Comparison of ENCODE assay signal across 25 cellular contexts in genomic region chr3:171444291-171444690, GRCh38.
"Had no signal": no experiment of that assay in that cellular context is flagged by ENCODE, and none has a peak within 500 bp of the region (broad histone marks: within the 10 kb centered on the region; RNA-seq: fewer than 3 reads in every experiment).

No MANE protein-coding gene starts in this region.

- H3K4me3 ChIP-seq: coronary artery, left ventricle myocardium inferior, lung, right lobe of liver, suprapubic skin, transverse colon, upper lobe of right lung, uterus had no signal

- H3K27me3 ChIP-seq: neutrophil, right lobe of liver, transverse colon, upper lobe of right lung, uterus had no signal

- H3K4me1 Mint-ChIP-seq: memory B cell had no signal

- H3K9ac ChIP-seq: parathyroid adenoma had no signal

- H3K27me3 Mint-ChIP-seq: memory B cell; progenitor cell of endocrine pancreas; stimulated activated naive CD8-positive, alpha-beta T cell treated with anti-CD3 and anti-CD28 coated beads, Interleukin-15, amount 100 ng/mL, for 72 hours had no signal

- H3K4me3 Mint-ChIP-seq: immature natural killer cell; memory B cell; natural killer cell; stimulated activated naive CD8-positive, alpha-beta T cell treated with anti-CD3 and anti-CD28 coated beads, Interleukin-15, amount 100 ng/mL, for 72 hours had no signal

- H3K36me3 Mint-ChIP-seq: immature natural killer cell, memory B cell, natural killer cell had no signal

- DNase-seq: dermis blood vessel endothelial cell; effector memory CD4-positive, alpha-beta T cell; head of caudate nucleus; immature natural killer cell; islet precursor cell; kidney glomerular epithelial cell; left colon; left ventricle myocardium inferior; natural killer cell; right lobe of liver; small intestine; stimulated activated CD4-positive, alpha-beta T cell treated with anti-CD3 and anti-CD28 coated beads, Interleukin-15, amount 100 ng/mL, for 24 hours; stimulated activated CD4-positive, alpha-beta T cell treated with anti-CD3 and anti-CD28 coated beads, Interleukin-2, amount 100 ng/mL, for 48 hours; stimulated activated naive CD4-positive, alpha-beta T cell; stimulated activated naive CD8-positive, alpha-beta T cell treated with anti-CD3 and anti-CD28 coated beads, Interleukin-15, amount 100 ng/mL, for 72 hours; transverse colon; upper lobe of right lung; uterus had no signal

- H3K9me3 Mint-ChIP-seq: immature natural killer cell; memory B cell; natural killer cell; stimulated activated naive CD8-positive, alpha-beta T cell treated with anti-CD3 and anti-CD28 coated beads, Interleukin-15, amount 100 ng/mL, for 72 hours had no signal

- H3K36me3 ChIP-seq: left ventricle myocardium inferior, neutrophil, right lobe of liver, suprapubic skin, transverse colon, upper lobe of right lung, uterus had no signal

- H3K9me3 ChIP-seq: left ventricle myocardium inferior, neutrophil, right lobe of liver, suprapubic skin, transverse colon, upper lobe of right lung, uterus had no signal

- H3K4me1 ChIP-seq: suprapubic skin, uterus had no signal

- ATAC-seq: left colon; natural killer cell; right lobe of liver; stimulated activated naive CD8-positive, alpha-beta T cell treated with anti-CD3 and anti-CD28 coated beads, Interleukin-15, amount 100 ng/mL, for 72 hours; upper lobe of right lung had no signal

- H3K27ac Mint-ChIP-seq: immature natural killer cell, memory B cell, progenitor cell of endocrine pancreas had no signal

- H3K27ac ChIP-seq: coronary artery, left ventricle myocardium inferior, neutrophil, parathyroid adenoma, right lobe of liver, suprapubic skin, transverse colon, upper lobe of right lung, uterus had no signal

- H2AFZ ChIP-seq: parathyroid adenoma had no signal
